ENCODE assay signal across 8 cellular contexts in genomic region chr14:89384023-89384422, GRCh38. TPM values are rescaled to one million over a fixed set of nuclear protein-coding genes. Genes with fewer than 3 reads are reported as not detected.
DNase-seq lines count a peak whose midpoint lies in the region; ATAC-seq, FAIRE-seq and TF ChIP-seq lines count a peak whose summit lies in the region.

No MANE protein-coding gene starts in this region.

- peaks cover 78% of the 10 kb centered on the region for H3K79me2 ChIP-seq in OCI-LY7 (ENCODE audit: insufficient read depth, low read depth, low read length)

- TF ChIP-seq CTCF in CD4-positive, alpha-beta T cell (IDR thresholded peaks at IDR 0.05), result no peak
- no peak for TF ChIP-seq CTCF in OCI-LY7 (conservative IDR thresholded peaks at IDR 0.05; ENCODE audit: low read length)
- no peak for TF ChIP-seq CTCF in right atrium auricular region (IDR thresholded peaks at IDR 0.05)
- TF ChIP-seq CTCF in pancreas (IDR thresholded peaks at IDR 0.05), result no peak

- DNase-seq in CD4-positive, alpha-beta T cell, result no peak
- DNase-seq in OCI-LY7 (ENCODE audit: low spot score), result peak; percentile 98
- DNase-seq in effector CD8-positive, alpha-beta T cell (lab: John Stamatoyannopoulos, UW), result no peak
- DNase-seq in right atrium auricular region (ENCODE audit: low spot score), result no peak
- no peak for DNase-seq in activated T-helper 2 cell treated with anti-CD3 and anti-CD28 coated beads, Interferon-gamma antibody, Interleukin-2, Interleukin-4, amounts not matched to agents 10 μg/mL and 5 μg/mL and 100 μg/mL, durations not matched to agents 14 hours and 24 hours and 36 hours (ENCODE audit: low spot score)
- DNase-seq in pancreas, result no peak

- H3K4me3 Mint-ChIP-seq in CD4-positive, alpha-beta T cell, result no peak overlapping the region
- no peak overlapping the region for H3K4me3 Mint-ChIP-seq in activated T-helper 2 cell treated with anti-CD3 and anti-CD28 coated beads, Interferon-gamma antibody, Interleukin-2, Interleukin-4, amounts not matched to agents 10 μg/mL and 5 μg/mL and 100 μg/mL, durations not matched to agents 14 hours and 24 hours and 36 hours (ENCODE audit: low read depth)

- ATAC-seq in CD4-positive, alpha-beta T cell (ENCODE audit: poor library complexity), result no peak
- ATAC-seq in GM19324 (IDR thresholded peaks at IDR 0.05; ENCODE audit: low FRiP score, unreplicated experiment), result peak; percentile 87
- peak; percentile 80 for ATAC-seq in HG02973 (IDR thresholded peaks at IDR 0.05; ENCODE audit: unreplicated experiment)
- no peak for ATAC-seq in pancreas

- H3K4me3 ChIP-seq in OCI-LY7 (ENCODE audit: low read depth, low read length, poor library complexity, severe bottlenecking) (peak overlapping the region; percentile 53), right atrium auricular region (no peak overlapping the region), pancreas (no peak overlapping the region)

- no TSS peak for BruUV-seq in OCI-LY7 (replicated peaks; lab: Mats Ljungman, UMichigan)

- H3K36me3 ChIP-seq in OCI-LY7 (ENCODE audit: insufficient read depth, low read length) (peaks cover 26% of the 10 kb centered on the region), right atrium auricular region (no peaks in the 10 kb centered on the region), pancreas (no peaks in the 10 kb centered on the region)

- intact Hi-C loops in CD4-positive, alpha-beta T cell (cut with DNase I, micrococcal nuclease), result no loop called here
- intact Hi-C loops in OCI-LY7 (cut with micrococcal nuclease; ENCODE audit: unreplicated experiment), result loop anchor here (1.0 to 5.0 kb wide), 6 partner anchors 19 to 389 kb away; no protein-coding TSS in a partner anchor
- intact Hi-C loops in activated T-helper 2 cell treated with anti-CD3 and anti-CD28 coated beads, Interferon-gamma antibody, Interleukin-2, Interleukin-4, amounts not matched to agents 10 μg/mL and 5 μg/mL and 100 μg/mL, durations not matched to agents 14 hours and 24 hours and 36 hours (cut with micrococcal nuclease), result no loop called here
- intact Hi-C loops in pancreas (cut with DNase I), result no loop called here

- 65 to 75% methylated on average over 3 of the region's 3 CpGs for WGBS in pancreas, 2 donors

- CTCF ChIA-PET in CD4-positive, alpha-beta T cell (lab: Charles Lee), result no interaction called here
- CTCF ChIA-PET in OCI-LY7 (lab: Charles Lee; ENCODE audit: unreplicated experiment), result interaction anchor here (1.0 kb wide), 1 partner anchor 389 kb away, joined by 3 read pairs; no protein-coding TSS in a partner anchor

- FAIRE-seq in pancreas (lab: Jason Lieb, UNC), result no peak

- H3K27me3 Mint-ChIP-seq in CD4-positive, alpha-beta T cell, result no peaks in the 10 kb centered on the region
- H3K27me3 Mint-ChIP-seq in activated T-helper 2 cell treated with anti-CD3 and anti-CD28 coated beads, Interferon-gamma antibody, Interleukin-2, Interleukin-4, amounts not matched to agents 10 μg/mL and 5 μg/mL and 100 μg/mL, durations not matched to agents 14 hours and 24 hours and 36 hours (ENCODE audit: low read depth), result no peaks in the 10 kb centered on the region

- peak overlapping the region; percentile 1 for H3K27ac Mint-ChIP-seq in CD4-positive, alpha-beta T cell
- no peak overlapping the region for H3K27ac Mint-ChIP-seq in activated T-helper 2 cell treated with anti-CD3 and anti-CD28 coated beads, Interferon-gamma antibody, Interleukin-2, Interleukin-4, amounts not matched to agents 10 μg/mL and 5 μg/mL and 100 μg/mL, durations not matched to agents 14 hours and 24 hours and 36 hours

- H3K9me3 ChIP-seq in CD4-positive, alpha-beta T cell (ENCODE audit: control insufficient read depth, low read length), result peaks cover 11% of the 10 kb centered on the region
- H3K9me3 ChIP-seq in OCI-LY7 (ENCODE audit: low read length), result peaks cover 16% of the 10 kb centered on the region; the same call in 1 of the 2 replicates
- H3K9me3 ChIP-seq in right atrium auricular region, result no peaks in the 10 kb centered on the region
- no peaks in the 10 kb centered on the region for H3K9me3 ChIP-seq in pancreas

- H3K27ac ChIP-seq in CD4-positive, alpha-beta T cell (ENCODE audit: low read depth, low read length), result no peak overlapping the region
- H3K27ac ChIP-seq in OCI-LY7 (ENCODE audit: low read depth, low read length, poor library complexity, severe bottlenecking), result peak overlapping the region; percentile 91
- H3K27ac ChIP-seq in right atrium auricular region, result no peak overlapping the region
- H3K27ac ChIP-seq in pancreas, result no peak overlapping the region

- H3K9me2 ChIP-seq in OCI-LY7 (ENCODE audit: insufficient read depth, low read length), result no peaks in the 10 kb centered on the region

- no peaks in the 10 kb centered on the region for H3K27me3 ChIP-seq in CD4-positive, alpha-beta T cell (ENCODE audit: control insufficient read depth, insufficient read depth, low read length)
- H3K27me3 ChIP-seq in right atrium auricular region, result no peaks in the 10 kb centered on the region
- H3K27me3 ChIP-seq in pancreas, result no peaks in the 10 kb centered on the region

- H3K36me3 Mint-ChIP-seq in CD4-positive, alpha-beta T cell (ENCODE audit: low read depth), result peaks cover 61% of the 10 kb centered on the region
- peaks cover 48% of the 10 kb centered on the region for H3K36me3 Mint-ChIP-seq in activated T-helper 2 cell treated with anti-CD3 and anti-CD28 coated beads, Interferon-gamma antibody, Interleukin-2, Interleukin-4, amounts not matched to agents 10 μg/mL and 5 μg/mL and 100 μg/mL, durations not matched to agents 14 hours and 24 hours and 36 hours (ENCODE audit: low read depth)

- no peak overlapping the region for H2AFZ ChIP-seq in OCI-LY7 (ENCODE audit: low read length)

- H3K4me1 Mint-ChIP-seq in CD4-positive, alpha-beta T cell (ENCODE audit: low read depth), result peaks cover 71% of the 10 kb centered on the region
- H3K4me1 Mint-ChIP-seq in activated T-helper 2 cell treated with anti-CD3 and anti-CD28 coated beads, Interferon-gamma antibody, Interleukin-2, Interleukin-4, amounts not matched to agents 10 μg/mL and 5 μg/mL and 100 μg/mL, durations not matched to agents 14 hours and 24 hours and 36 hours (ENCODE audit: low read depth), result peaks cover 1% of the 10 kb centered on the region

- no peaks in the 10 kb centered on the region for H4K20me1 ChIP-seq in OCI-LY7 (ENCODE audit: insufficient read depth, low read length)

- peaks cover 3% of the 10 kb centered on the region for H3K9me3 Mint-ChIP-seq in CD4-positive, alpha-beta T cell
- peaks cover 17% of the 10 kb centered on the region for H3K9me3 Mint-ChIP-seq in activated T-helper 2 cell treated with anti-CD3 and anti-CD28 coated beads, Interferon-gamma antibody, Interleukin-2, Interleukin-4, amounts not matched to agents 10 μg/mL and 5 μg/mL and 100 μg/mL, durations not matched to agents 14 hours and 24 hours and 36 hours

- POLR2A ChIA-PET in CD4-positive, alpha-beta T cell (lab: Charles Lee), result interaction anchor here (1.0 kb wide), 1 partner anchor 35 kb away, joined by 3 read pairs; no protein-coding TSS in a partner anchor
- POLR2A ChIA-PET in OCI-LY7 (lab: Charles Lee), result interaction anchor here (0.8 to 3.3 kb wide), 11 partner anchors 10 to 234 kb away, joined by 3 to 17 read pairs (median 6); no protein-coding TSS in a partner anchor

- H3K4me2 ChIP-seq in OCI-LY7 (ENCODE audit: low read length), result peak overlapping the region; percentile 68

- peaks cover 81% of the 10 kb centered on the region for H3K4me1 ChIP-seq in OCI-LY7 (ENCODE audit: insufficient read depth, low read length, poor library complexity, severe bottlenecking)
- H3K4me1 ChIP-seq in right atrium auricular region, result peaks cover 0 to 29% of the 10 kb centered on the region in 2 donors
- H3K4me1 ChIP-seq in pancreas, result peaks cover 0 to 7% (median 0%) of the 10 kb centered on the region in 3 donors

RNA-seq across cellular contexts. Expression of gene FOXN3, which starts 33.0 kb away (rescaled TPM):
- 100 to 1,000 TPM; 124 to 127 TPM for total RNA-seq in CD4-positive, alpha-beta T cell
- 54.8 and 77.7 TPM in 2 replicates for total RNA-seq in OCI-LY7 (2014; rRNA removed; shearing (Covaris generic))
- 102 and 108 TPM in 2 replicates for total RNA-seq in OCI-LY7 (2022)
- 10 to 100 TPM; 80.1 to 90.3 TPM for total RNA-seq in right atrium auricular region
- total RNA-seq in activated T-helper 2 cell treated with anti-CD3 and anti-CD28 coated beads, Interferon-gamma antibody, Interleukin-2, Interleukin-4, amounts not matched to agents 10 μg/mL and 5 μg/mL and 100 μg/mL, durations not matched to agents 14 hours and 24 hours and 36 hours, result 131 and 135 TPM in 2 replicates
- 10 to 100 TPM; 28.3 to 58.0 (median 34.7) TPM for total RNA-seq in pancreas
- 1 to 10 TPM; 8.8 TPM for polyA plus RNA-seq in pancreas

Comparison
In these comparisons a context has a peak if more than half of its experiments do, and no peak if none do; other contexts are left out.
1. ATAC-seq: peak in GM19324 (single experiment) and HG02973 (single experiment); none in CD4-positive, alpha-beta T cell (single experiment) and pancreas (0 of 4).